ENCODE assay signal across 8 cellular contexts in the genomic region with DNA sequence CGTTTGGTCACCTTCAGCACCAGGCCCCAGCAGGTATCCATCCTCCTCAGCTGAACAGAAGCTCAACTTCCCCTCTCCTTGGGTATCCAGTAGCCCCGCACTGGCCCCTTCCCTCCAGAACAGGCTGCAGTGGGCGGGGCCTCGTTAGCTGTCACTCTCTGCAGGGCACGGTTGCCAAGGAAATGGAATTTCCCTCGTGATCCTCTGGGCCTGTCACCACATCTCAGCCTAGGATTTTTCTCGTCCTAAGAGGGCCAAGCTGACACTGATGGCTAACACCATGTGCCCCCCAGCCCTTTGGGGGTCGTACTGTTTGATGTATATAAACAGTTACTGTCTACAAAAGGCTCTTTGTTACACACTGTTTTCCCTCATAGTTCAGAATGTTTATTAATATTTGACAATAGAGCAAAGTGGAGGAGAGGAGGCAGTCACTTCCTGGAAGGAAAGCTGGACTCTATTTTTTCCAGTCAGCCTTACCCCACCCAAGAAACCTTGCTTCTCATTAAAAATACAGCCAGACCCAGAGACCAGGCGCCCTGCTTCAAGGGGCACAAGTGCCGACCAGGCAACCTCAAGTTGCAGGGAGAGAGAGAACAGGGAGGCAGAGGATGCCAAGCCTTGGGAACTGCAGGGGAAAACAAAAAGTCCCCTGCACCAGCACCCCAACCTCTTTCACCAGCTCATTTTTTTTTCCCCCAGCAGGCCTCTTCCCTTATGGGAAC. TPM values are rescaled to one million over a fixed set of nuclear protein-coding genes. Genes with fewer than 3 reads are reported as not detected.
DNase-seq lines count a peak whose midpoint lies in the region; ATAC-seq and TF ChIP-seq lines count a peak whose summit lies in the region.

No MANE protein-coding gene starts in this region.

- intact Hi-C loops in body of pancreas (cut with DNase I) (no loop called here), transverse colon (cut with DNase I; ENCODE audit: low total_unique reads) (no loop called here)

- in situ Hi-C loops in transverse colon (cut with MboI; ENCODE audit: low pct_ligation_motif_present in 1 of 4, low pct_unique_long_range_greater_than_20kb in 1 of 4, low sequenced_read_pairs in 3 of 4) = no loop called here

- peaks cover 9% of the 10 kb centered on the region for H3K4me1 ChIP-seq in body of pancreas
- H3K4me1 ChIP-seq in transverse colon = peaks cover 0 to 15% (median 3%) of the 10 kb centered on the region in 4 donors

- no peak overlapping the region for H3K4me3 ChIP-seq in body of pancreas
- H3K4me3 ChIP-seq in transverse colon = no peak overlapping the region

- no peak for TF ChIP-seq EP300 in transverse colon (IDR thresholded peaks at IDR 0.05; ENCODE audit: low read depth)

- 25 to 29% methylated on average over 7 to 10 of the region's 10 CpGs for WGBS in body of pancreas, 2 donors
- 21 to 92% methylated on average over 2 to 10 of the region's 10 CpGs for WGBS in transverse colon (ENCODE audit: low coverage in 1 of 2), 2 donors

- peak; percentile 50 for ATAC-seq in HG03378 (IDR thresholded peaks at IDR 0.05; ENCODE audit: unreplicated experiment)
- ATAC-seq in body of pancreas = peak; percentile 78
- ATAC-seq in left lobe of liver = peak; percentile 60

- H3K27me3 ChIP-seq in body of pancreas = no peaks in the 10 kb centered on the region
- H3K27me3 ChIP-seq in transverse colon = no peaks in the 10 kb centered on the region

- H3K27ac ChIP-seq in body of pancreas = peak overlapping the region in 2 of 4 donors; percentile 41 to 43
- H3K27ac ChIP-seq in transverse colon = peak overlapping the region in 3 of 4 donors; percentile 17 to 41 (median 23)

- TF ChIP-seq POLR2A in body of pancreas (IDR thresholded peaks at IDR 0.05) = no peak
- TF ChIP-seq POLR2A in transverse colon (IDR thresholded peaks at IDR 0.05) = no peak

- no peaks in the 10 kb centered on the region for H3K36me3 ChIP-seq in body of pancreas (replicated peaks in 1 of 2; ENCODE audit: insufficient read depth in 1 of 2, low read depth in 2 of 2)
- no peaks in the 10 kb centered on the region for H3K36me3 ChIP-seq in transverse colon

- TF ChIP-seq CTCF in body of pancreas (IDR thresholded peaks at IDR 0.05) (no peak), transverse colon (IDR thresholded peaks at IDR 0.05) (no peak)

- no peaks in the 10 kb centered on the region for H3K9me3 ChIP-seq in body of pancreas
- no peaks in the 10 kb centered on the region for H3K9me3 ChIP-seq in transverse colon

- DNase-seq in NCI-H1105 treated with DMSO at 0.1 percent for 48 hours (lab: John Stamatoyannopoulos, UW) = peak; percentile 13
- no peak for DNase-seq in NCI-H1105 (lab: John Stamatoyannopoulos, UW)
- peak; percentile 43 to 54 (median 54) for DNase-seq in body of pancreas
- no peak for DNase-seq in left lobe of liver (ENCODE audit: low spot score)
- peak; percentile 17 for DNase-seq in transverse colon
- no peak for DNase-seq in GF-D8 (lab: John Stamatoyannopoulos, UW)
- no peak for DNase-seq in NCI-H226

RNA-seq across cellular contexts. Expression of gene FEZ1, which starts 44.5 kb away (rescaled TPM):
- 10 to 100 TPM in 1 of 2 donors, 1 to 10 TPM in 1; 8.3 to 16.2 TPM for total RNA-seq in body of pancreas
- 4.7 TPM for total RNA-seq in left lobe of liver
- 10 to 100 TPM in 2 of 4 donors, 1 to 10 TPM in 2; 5.2 to 12.2 (median 10.1) TPM for total RNA-seq in transverse colon

Comparison
In these comparisons a context has a peak if more than half of its experiments do, and no peak if none do; other contexts are left out.
1. DNase-seq: peak in NCI-H1105 treated with DMSO at 0.1 percent for 48 hours (single experiment), body of pancreas (4 of 4) and transverse colon (single experiment); none in NCI-H1105 (single experiment), left lobe of liver (single experiment), GF-D8 (single experiment) and NCI-H226 (single experiment).
2. Peak in every context shown above with its lines, with median percentiles within 50 percentile points of each other: ATAC-seq.